ENCODE assay signal across 1 cellular context in the genomic region with DNA sequence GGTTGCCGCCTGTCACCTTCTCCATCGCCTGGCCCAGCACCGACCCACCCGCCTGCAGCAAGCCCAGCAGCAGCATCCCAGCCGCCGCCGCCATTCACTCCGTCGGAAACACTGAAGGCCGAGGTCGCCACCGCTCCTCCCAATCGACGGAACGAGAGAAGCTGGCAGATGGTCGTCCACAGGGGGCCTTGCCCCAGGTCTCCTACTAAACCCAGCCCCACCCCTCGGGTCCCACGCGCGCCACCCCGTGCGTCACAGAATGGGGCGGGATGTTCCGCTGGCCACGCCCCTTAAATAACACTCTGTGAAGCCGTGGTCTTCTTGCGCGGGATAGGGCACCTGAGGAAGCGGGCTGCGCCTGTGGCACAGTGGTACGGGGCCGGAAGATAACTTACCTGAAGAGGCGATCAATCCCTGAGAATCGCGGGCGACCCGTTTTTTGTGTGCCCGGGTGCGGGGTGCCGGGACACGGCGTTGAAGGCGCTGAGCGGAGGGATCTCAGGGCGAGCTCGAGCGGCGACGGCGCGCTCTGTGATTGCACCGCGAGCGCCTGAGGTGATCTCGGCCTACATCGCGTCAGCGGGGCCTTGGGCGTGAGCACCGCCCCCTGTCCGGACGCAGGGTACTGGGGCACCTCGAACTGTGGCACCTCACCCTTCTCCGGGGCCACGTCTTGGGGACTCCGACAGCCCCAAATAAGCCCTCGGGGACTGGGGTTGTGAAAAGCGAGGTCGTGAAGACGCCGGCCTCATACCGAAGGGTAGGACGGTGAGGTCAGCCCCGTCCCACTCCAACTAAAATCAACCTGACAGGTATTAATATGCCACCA.
TF ChIP-seq lines count a peak whose summit lies in the region.

A gene (minus strand): TSS at position 207 of the 829 bp plus-strand sequence. CDS start 113 bp downstream, at position 94.

TF ChIP-seq in K562, 482 proteins besides CTCF, POLR2A, EP300 and RAD21 (continued from another document and continues in another):
- TF ChIP-seq, protein P1, sequence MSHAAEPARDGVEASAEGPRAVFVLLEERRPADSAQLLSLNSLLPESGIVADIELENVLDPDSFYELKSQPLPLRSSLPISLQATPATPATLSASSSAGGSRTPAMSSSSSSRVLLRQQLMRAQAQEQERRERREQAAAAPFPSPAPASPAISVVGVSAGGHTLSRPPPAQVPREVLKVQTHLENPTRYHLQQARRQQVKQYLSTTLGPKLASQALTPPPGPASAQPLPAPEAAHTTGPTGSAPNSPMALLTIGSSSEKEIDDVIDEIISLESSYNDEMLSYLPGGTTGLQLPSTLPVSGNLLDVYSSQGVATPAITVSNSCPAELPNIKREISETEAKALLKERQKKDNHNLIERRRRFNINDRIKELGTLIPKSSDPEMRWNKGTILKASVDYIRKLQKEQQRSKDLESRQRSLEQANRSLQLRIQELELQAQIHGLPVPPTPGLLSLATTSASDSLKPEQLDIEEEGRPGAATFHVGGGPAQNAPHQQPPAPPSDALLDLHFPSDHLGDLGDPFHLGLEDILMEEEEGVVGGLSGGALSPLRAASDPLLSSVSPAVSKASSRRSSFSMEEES (CRISPR knock-in tag; IDR thresholded peaks at IDR 0.05) = no peak
- TF ChIP-seq TRIM24 (IDR thresholded peaks at IDR 0.05) (peak; percentile 27 to 65; a peak in 1 of 4 replicates), NFRKB (IDR thresholded peaks at IDR 0.05; ENCODE audit: low read depth) (peak; percentile 92), HDAC6 (IDR thresholded peaks at IDR 0.05; ENCODE audit: low read depth, low read length) (no peak), MYBL2 (IDR thresholded peaks at IDR 0.05; ENCODE audit: low read depth) (no peak; the same call in 1 of the 2 replicates), MYBL2 (CRISPR knock-in tag; IDR thresholded peaks at IDR 0.05; ENCODE audit: borderline replicate concordance) (no peak), PPARD (CRISPR knock-in tag; IDR thresholded peaks at IDR 0.05) (no peak), TAL1 (IDR thresholded peaks at IDR 0.05) (peak; percentile 21), ATF7 (IDR thresholded peaks at IDR 0.05) (peak; percentile 96), FUS (optimal IDR thresholded peaks at IDR 0.05; ENCODE audit: low read depth, low read length) (peak; percentile 4), NUFIP1 (IDR thresholded peaks at IDR 0.05; ENCODE audit: partially characterized antibody) (peak; percentile 75), POLR2G (IDR thresholded peaks at IDR 0.05; ENCODE audit: low read depth, low read length) (peak; percentile 98), OTX1 (CRISPR knock-in tag; IDR thresholded peaks at IDR 0.05) (peak; percentile 75; the same call in 1 of the 2 replicates), SRSF3 (IDR thresholded peaks at IDR 0.05; ENCODE audit: insufficient read depth, low read length) (peak; percentile 82; the same call in 1 of the 2 replicates), CREBBP (IDR thresholded peaks at IDR 0.05; ENCODE audit: low read depth, low read length) (no peak), MTA3 (IDR thresholded peaks at IDR 0.05; ENCODE audit: borderline replicate concordance) (peak; percentile 96), HIVEP1 (CRISPR knock-in tag; IDR thresholded peaks at IDR 0.05) (no peak), ZNF224 (CRISPR knock-in tag; IDR thresholded peaks at IDR 0.05) (0 out of 2 replicates have a peak, but pooled peaks have one; percentile 24), FOSL1 (tag; conservative IDR thresholded peaks at IDR 0.05) (peak; percentile 50), BRF1 (IDR thresholded peaks at IDR 0.05; ENCODE audit: borderline replicate concordance, extremely low read depth, insufficient read length) (no peak), ESRRB (CRISPR knock-in tag; IDR thresholded peaks at IDR 0.05; ENCODE audit: borderline replicate concordance) (no peak), ZNF766 (CRISPR knock-in tag; conservative IDR thresholded peaks at IDR 0.05) (peak; percentile 71), ZEB2 (IDR thresholded peaks at IDR 0.05) (no peak), ZNF121 (CRISPR knock-in tag; conservative IDR thresholded peaks at IDR 0.05) (no peak), LEF1 (IDR thresholded peaks at IDR 0.05) (peak; percentile 87), ZSCAN29 (IDR thresholded peaks at IDR 0.05) (no peak), ZFX (CRISPR knock-in tag; IDR thresholded peaks at IDR 0.05) (peak; percentile 100), U2AF1 (optimal IDR thresholded peaks at IDR 0.05; ENCODE audit: low read depth, low read length) (peak; percentile 62), ZNF445 (CRISPR knock-in tag; IDR thresholded peaks at IDR 0.05; ENCODE audit: low read depth) (0 out of 2 replicates have a peak, but pooled peaks have one; percentile 62), NELFE (IDR thresholded peaks at IDR 0.05; ENCODE audit: insufficient read depth, insufficient read length) (no peak), PRMT5 (CRISPR knock-in tag; IDR thresholded peaks at IDR 0.05) (no peak), KDM1A (IDR thresholded peaks at IDR 0.05) (peak; percentile 49 to 56; a peak in 2 of 4 replicates), JUNB (CRISPR knock-in tag; conservative IDR thresholded peaks at IDR 0.05) (no peak), ILF3 (IDR thresholded peaks at IDR 0.05; ENCODE audit: borderline replicate concordance) (0 out of 2 replicates have a peak, but pooled peaks have one; percentile 9), ELF2 (CRISPR knock-in tag; IDR thresholded peaks at IDR 0.05) (peak; percentile 52), RBM15 (IDR thresholded peaks at IDR 0.05; ENCODE audit: insufficient read depth, low read length) (no peak), PHF21A (IDR thresholded peaks at IDR 0.05; ENCODE audit: borderline replicate concordance, low read depth) (peak; percentile 96), MYC (IDR thresholded peaks at IDR 0.05; ENCODE audit: low read depth, low read length) (peak; percentile 63), MYC (CRISPR knock-in tag; IDR thresholded peaks at IDR 0.05; ENCODE audit: borderline replicate concordance, low read depth) (peak; percentile 94; the same call in 1 of the 2 replicates), SP1 (CRISPR knock-in tag; IDR thresholded peaks at IDR 0.05) (peak; percentile 99), NCOA2 (IDR thresholded peaks at IDR 0.05; ENCODE audit: partially characterized antibody in 2 of 2) (no peak), TCF3 (CRISPR knock-in tag; IDR thresholded peaks at IDR 0.05) (0 out of 2 replicates have a peak, but pooled peaks have one; percentile 46), CBFB (CRISPR knock-in tag; IDR thresholded peaks at IDR 0.05) (0 out of 2 replicates have a peak, but pooled peaks have one; percentile 85), HNRNPUL1 (IDR thresholded peaks at IDR 0.05; ENCODE audit: low read length) (no peak), JUND (IDR thresholded peaks at IDR 0.05; ENCODE audit: borderline replicate concordance, low read depth, low read length) (peak; percentile 35), JUND (tag; IDR thresholded peaks at IDR 0.05; ENCODE audit: borderline replicate concordance, low read depth, low read length) (peak; percentile 40; the same call in 2 of the 3 replicates), CBX5 (IDR thresholded peaks at IDR 0.05; ENCODE audit: borderline replicate concordance, low read depth) (peak; percentile 26; the same call in 1 of the 2 replicates), TOE1 (IDR thresholded peaks at IDR 0.05; ENCODE audit: borderline replicate concordance) (peak; percentile 93), TOE1 (CRISPR knock-in tag; IDR thresholded peaks at IDR 0.05; ENCODE audit: borderline replicate concordance, low read depth) (no peak), ZNF696 (CRISPR knock-in tag; conservative IDR thresholded peaks at IDR 0.05) (no peak), ZNF57 (CRISPR knock-in tag; IDR thresholded peaks at IDR 0.05) (no peak), HDAC2 (IDR thresholded peaks at IDR 0.05) (peak; percentile 95), ZNF282 (CRISPR knock-in tag; IDR thresholded peaks at IDR 0.05) (0 out of 2 replicates have a peak, but pooled peaks have one; percentile 27), DDX20 (tag; IDR thresholded peaks at IDR 0.05; ENCODE audit: low read depth) (no peak)
- TF ChIP-seq, protein P2, sequence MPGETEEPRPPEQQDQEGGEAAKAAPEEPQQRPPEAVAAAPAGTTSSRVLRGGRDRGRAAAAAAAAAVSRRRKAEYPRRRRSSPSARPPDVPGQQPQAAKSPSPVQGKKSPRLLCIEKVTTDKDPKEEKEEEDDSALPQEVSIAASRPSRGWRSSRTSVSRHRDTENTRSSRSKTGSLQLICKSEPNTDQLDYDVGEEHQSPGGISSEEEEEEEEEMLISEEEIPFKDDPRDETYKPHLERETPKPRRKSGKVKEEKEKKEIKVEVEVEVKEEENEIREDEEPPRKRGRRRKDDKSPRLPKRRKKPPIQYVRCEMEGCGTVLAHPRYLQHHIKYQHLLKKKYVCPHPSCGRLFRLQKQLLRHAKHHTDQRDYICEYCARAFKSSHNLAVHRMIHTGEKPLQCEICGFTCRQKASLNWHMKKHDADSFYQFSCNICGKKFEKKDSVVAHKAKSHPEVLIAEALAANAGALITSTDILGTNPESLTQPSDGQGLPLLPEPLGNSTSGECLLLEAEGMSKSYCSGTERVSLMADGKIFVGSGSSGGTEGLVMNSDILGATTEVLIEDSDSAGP (CRISPR knock-in tag; IDR thresholded peaks at IDR 0.05) = no peak
- TF ChIP-seq, protein P3, sequence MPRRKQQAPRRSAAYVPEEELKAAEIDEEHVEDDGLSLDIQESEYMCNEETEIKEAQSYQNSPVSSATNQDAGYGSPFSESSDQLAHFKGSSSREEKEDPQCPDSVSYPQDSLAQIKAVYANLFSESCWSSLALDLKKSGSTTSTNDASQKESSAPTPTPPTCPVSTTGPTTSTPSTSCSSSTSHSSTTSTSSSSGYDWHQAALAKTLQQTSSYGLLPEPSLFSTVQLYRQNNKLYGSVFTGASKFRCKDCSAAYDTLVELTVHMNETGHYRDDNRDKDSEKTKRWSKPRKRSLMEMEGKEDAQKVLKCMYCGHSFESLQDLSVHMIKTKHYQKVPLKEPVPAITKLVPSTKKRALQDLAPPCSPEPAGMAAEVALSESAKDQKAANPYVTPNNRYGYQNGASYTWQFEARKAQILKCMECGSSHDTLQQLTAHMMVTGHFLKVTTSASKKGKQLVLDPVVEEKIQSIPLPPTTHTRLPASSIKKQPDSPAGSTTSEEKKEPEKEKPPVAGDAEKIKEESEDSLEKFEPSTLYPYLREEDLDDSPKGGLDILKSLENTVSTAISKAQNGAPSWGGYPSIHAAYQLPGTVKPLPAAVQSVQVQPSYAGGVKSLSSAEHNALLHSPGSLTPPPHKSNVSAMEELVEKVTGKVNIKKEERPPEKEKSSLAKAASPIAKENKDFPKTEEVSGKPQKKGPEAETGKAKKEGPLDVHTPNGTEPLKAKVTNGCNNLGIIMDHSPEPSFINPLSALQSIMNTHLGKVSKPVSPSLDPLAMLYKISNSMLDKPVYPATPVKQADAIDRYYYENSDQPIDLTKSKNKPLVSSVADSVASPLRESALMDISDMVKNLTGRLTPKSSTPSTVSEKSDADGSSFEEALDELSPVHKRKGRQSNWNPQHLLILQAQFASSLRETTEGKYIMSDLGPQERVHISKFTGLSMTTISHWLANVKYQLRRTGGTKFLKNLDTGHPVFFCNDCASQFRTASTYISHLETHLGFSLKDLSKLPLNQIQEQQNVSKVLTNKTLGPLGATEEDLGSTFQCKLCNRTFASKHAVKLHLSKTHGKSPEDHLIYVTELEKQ (CRISPR knock-in tag; IDR thresholded peaks at IDR 0.05) = no peak
- TF ChIP-seq, protein P4, sequence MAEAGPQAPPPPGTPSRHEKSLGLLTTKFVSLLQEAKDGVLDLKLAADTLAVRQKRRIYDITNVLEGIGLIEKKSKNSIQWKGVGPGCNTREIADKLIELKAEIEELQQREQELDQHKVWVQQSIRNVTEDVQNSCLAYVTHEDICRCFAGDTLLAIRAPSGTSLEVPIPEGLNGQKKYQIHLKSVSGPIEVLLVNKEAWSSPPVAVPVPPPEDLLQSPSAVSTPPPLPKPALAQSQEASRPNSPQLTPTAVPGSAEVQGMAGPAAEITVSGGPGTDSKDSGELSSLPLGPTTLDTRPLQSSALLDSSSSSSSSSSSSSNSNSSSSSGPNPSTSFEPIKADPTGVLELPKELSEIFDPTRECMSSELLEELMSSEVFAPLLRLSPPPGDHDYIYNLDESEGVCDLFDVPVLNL (CRISPR knock-in tag; IDR thresholded peaks at IDR 0.05; ENCODE audit: low read depth) = peak; percentile 56; the same call in 1 of the 2 replicates
- TF ChIP-seq, protein P5, sequence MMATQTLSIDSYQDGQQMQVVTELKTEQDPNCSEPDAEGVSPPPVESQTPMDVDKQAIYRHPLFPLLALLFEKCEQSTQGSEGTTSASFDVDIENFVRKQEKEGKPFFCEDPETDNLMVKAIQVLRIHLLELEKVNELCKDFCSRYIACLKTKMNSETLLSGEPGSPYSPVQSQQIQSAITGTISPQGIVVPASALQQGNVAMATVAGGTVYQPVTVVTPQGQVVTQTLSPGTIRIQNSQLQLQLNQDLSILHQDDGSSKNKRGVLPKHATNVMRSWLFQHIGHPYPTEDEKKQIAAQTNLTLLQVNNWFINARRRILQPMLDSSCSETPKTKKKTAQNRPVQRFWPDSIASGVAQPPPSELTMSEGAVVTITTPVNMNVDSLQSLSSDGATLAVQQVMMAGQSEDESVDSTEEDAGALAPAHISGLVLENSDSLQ (IDR thresholded peaks at IDR 0.05) = no peak; the same call in 1 of the 2 replicates
- TF ChIP-seq, protein P6, sequence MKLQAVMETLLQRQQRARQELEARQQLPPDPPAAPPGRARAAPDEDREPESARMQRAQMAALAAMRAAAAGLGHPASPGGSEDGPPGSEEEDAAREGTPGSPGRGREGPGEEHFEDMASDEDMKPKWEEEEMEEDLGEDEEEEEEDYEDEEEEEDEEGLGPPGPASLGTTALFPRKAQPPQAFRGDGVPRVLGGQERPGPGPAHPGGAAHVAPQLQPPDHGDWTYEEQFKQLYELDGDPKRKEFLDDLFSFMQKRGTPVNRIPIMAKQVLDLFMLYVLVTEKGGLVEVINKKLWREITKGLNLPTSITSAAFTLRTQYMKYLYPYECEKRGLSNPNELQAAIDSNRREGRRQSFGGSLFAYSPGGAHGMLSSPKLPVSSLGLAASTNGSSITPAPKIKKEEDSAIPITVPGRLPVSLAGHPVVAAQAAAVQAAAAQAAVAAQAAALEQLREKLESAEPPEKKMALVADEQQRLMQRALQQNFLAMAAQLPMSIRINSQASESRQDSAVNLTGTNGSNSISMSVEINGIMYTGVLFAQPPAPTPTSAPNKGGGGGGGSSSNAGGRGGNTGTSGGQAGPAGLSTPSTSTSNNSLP (IDR thresholded peaks at IDR 0.05; ENCODE audit: borderline replicate concordance, low read depth, low read length) = no peak
